In genomic region chr11:134725939-134726639, GRCh38 we compare ENCODE assay signal across 1 cellular context.
TF ChIP-seq lines count a peak whose summit lies in the region.

No MANE protein-coding gene starts in this region.

TF ChIP-seq in Ishikawa, 13 proteins besides CTCF, POLR2A, EP300 and RAD21 (continued from another document):
- TF ChIP-seq REST (IDR thresholded peaks at IDR 0.05; ENCODE audit: low read depth) (no peak), MAX (IDR thresholded peaks at IDR 0.05) (no peak), CREB1 (IDR thresholded peaks at IDR 0.05; ENCODE audit: low read depth) (no peak), EGR1 (IDR thresholded peaks at IDR 0.05) (no peak), YY1 (IDR thresholded peaks at IDR 0.05; ENCODE audit: low read depth) (no peak), TEAD4 (IDR thresholded peaks at IDR 0.05) (no peak)
